ENCODE assay signal across 8 cellular contexts in genomic region chr11:73335204-73335923, GRCh38. TPM values are rescaled to one million over a fixed set of nuclear protein-coding genes. Genes with fewer than 3 reads are reported as not detected.
A peak's percentile ranks its signal among the peaks of the same experiment; 100 is the strongest.
DNase-seq lines count a peak whose midpoint lies in the region; ATAC-seq and TF ChIP-seq lines count a peak whose summit lies in the region.

No MANE protein-coding gene starts in this region.

- CTCF ChIA-PET in HEK293T (lab: Yijun Ruan, JAX) = interaction anchor here (0.7 to 4.9 kb wide), 15 partner anchors 9 to 541 kb away, joined by 3 to 53 read pairs (median 5); partner anchors contain the start of genes ARHGEF17 and STARD10

- peak overlapping the region in 2 of 59 donors; percentile 5 to 24 for H3K4me3 ChIP-seq in dorsolateral prefrontal cortex

- no peaks in the 10 kb centered on the region for H3K4me1 Mint-ChIP-seq in memory B cell

- no peaks in the 10 kb centered on the region for H3K9me3 Mint-ChIP-seq in memory B cell

- intact Hi-C loops in dorsolateral prefrontal cortex (cut with DNase I) = loop anchor here (1.0 kb wide), 1 partner anchor 28 kb away; no protein-coding TSS in a partner anchor

- no peaks in the 10 kb centered on the region for H3K36me3 Mint-ChIP-seq in memory B cell

- H3K27me3 Mint-ChIP-seq in memory B cell = no peaks in the 10 kb centered on the region

- DNase-seq in AML-193 (lab: John Stamatoyannopoulos, UW) = peak; percentile 48 to 56
- peak; percentile 87 for DNase-seq in HEK293T (ENCODE audit: extremely low spot score)
- DNase-seq in NCI-H748 treated with DMSO at 0.1 percent for 48 hours (lab: John Stamatoyannopoulos, UW) = peak; percentile 61
- peak; percentile 74 for DNase-seq in activated CD4-positive, alpha-beta T cell treated with anti-CD3 and anti-CD28 coated beads, Interleukin-2, amount 50 U/mL, for 4 hours
- DNase-seq in dorsolateral prefrontal cortex = peak; percentile 74 to 93 (median 86)
- DNase-seq in memory B cell (ENCODE audit: low spot score in 2 of 2) = peak; percentile 81 to 82
- peak; percentile 43 for DNase-seq in stimulated activated CD8-positive, alpha-beta memory T cell treated with anti-CD3 and anti-CD28 coated beads, Interleukin-12 subunit alpha, Interleukin-12 subunit beta, amount 100 ng/mL, for 24 hours (ENCODE audit: extremely low read depth)

- no peak overlapping the region for H3K4me3 Mint-ChIP-seq in memory B cell

- H3K27ac ChIP-seq in dorsolateral prefrontal cortex = peak overlapping the region in 47 of 59 donors; percentile 2 to 82 (median 56)

- ATAC-seq in memory B cell (ENCODE audit: low read depth) = peak; percentile 81
- no peak for ATAC-seq in HG02763 (IDR thresholded peaks at IDR 0.05; ENCODE audit: unreplicated experiment)

- TF ChIP-seq CTCF in dorsolateral prefrontal cortex (IDR thresholded peaks at IDR 0.05 in 54 of 56, conservative IDR thresholded peaks at IDR 0.05 in 2 of 56; ENCODE audit: low read depth in 1 of 56, partially characterized antibody in 56 of 56) = peak in 55 of 56 donors; percentile 77 to 100 (median 98)

- no peaks in the 10 kb centered on the region for H3K27me3 ChIP-seq in dorsolateral prefrontal cortex

- no peak overlapping the region for H3K27ac Mint-ChIP-seq in memory B cell

- POLR2A ChIA-PET in HEK293T (lab: Yijun Ruan, JAX) = interaction anchor here (1.1 to 2.0 kb wide), 2 partner anchors 26 to 28 kb away, joined by 4 to 6 read pairs; no protein-coding TSS in a partner anchor

TF ChIP-seq in HEK293T, 16 proteins besides CTCF, POLR2A, EP300 and RAD21:
- TF ChIP-seq ZNF384 (IDR thresholded peaks at IDR 0.05) (peak; percentile 85), L3MBTL2 (conservative IDR thresholded peaks at IDR 0.05) (no peak), TARDBP (IDR thresholded peaks at IDR 0.05) (no peak), SUZ12 (IDR thresholded peaks at IDR 0.05) (no peak), CTBP1 (IDR thresholded peaks at IDR 0.05; ENCODE audit: borderline replicate concordance) (no peak), NFRKB (IDR thresholded peaks at IDR 0.05) (no peak), LEF1 (IDR thresholded peaks at IDR 0.05; ENCODE audit: borderline replicate concordance) (no peak)
- TF ChIP-seq, protein P1, sequence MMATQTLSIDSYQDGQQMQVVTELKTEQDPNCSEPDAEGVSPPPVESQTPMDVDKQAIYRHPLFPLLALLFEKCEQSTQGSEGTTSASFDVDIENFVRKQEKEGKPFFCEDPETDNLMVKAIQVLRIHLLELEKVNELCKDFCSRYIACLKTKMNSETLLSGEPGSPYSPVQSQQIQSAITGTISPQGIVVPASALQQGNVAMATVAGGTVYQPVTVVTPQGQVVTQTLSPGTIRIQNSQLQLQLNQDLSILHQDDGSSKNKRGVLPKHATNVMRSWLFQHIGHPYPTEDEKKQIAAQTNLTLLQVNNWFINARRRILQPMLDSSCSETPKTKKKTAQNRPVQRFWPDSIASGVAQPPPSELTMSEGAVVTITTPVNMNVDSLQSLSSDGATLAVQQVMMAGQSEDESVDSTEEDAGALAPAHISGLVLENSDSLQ (IDR thresholded peaks at IDR 0.05) = no peak

RNA-seq across cellular contexts. Expression of gene ARHGEF17, which starts 27.3 kb away (rescaled TPM):
- 100 to 1,000 TPM in 102 of 120 experiments, 10 to 100 TPM in 18; 74.0 to 177 (median 117) TPM for total RNA-seq in dorsolateral prefrontal cortex

RNA-seq across cellular contexts. Expression of gene RELT, which starts 40.8 kb away (rescaled TPM):
- total RNA-seq in dorsolateral prefrontal cortex = 10 to 100 TPM in 110 of 120 experiments, 1 to 10 TPM in 10; 8.6 to 36.1 (median 12.8) TPM
